ENCODE assay signal across 4 cellular contexts in genomic region chr6:32038878-32039277, GRCh38. TPM values are rescaled to one million over a fixed set of nuclear protein-coding genes. Genes with fewer than 3 reads are reported as not detected.
"Had no signal": no experiment of that assay in that cellular context is flagged by ENCODE, and none has a peak within 500 bp of the region (broad histone marks: within the 10 kb centered on the region; RNA-seq: fewer than 3 reads in every experiment).

No MANE protein-coding gene starts in this region.

RNA-seq across cellular contexts. Expression of gene CYP21A2, which starts 0.7 kb away (rescaled TPM):
- total RNA-seq: GM23248, H7, HT1080, IMR-90 had no signal
- polyA plus RNA-seq: GM23248 had no signal

RNA-seq across cellular contexts. Expression of gene C4A, which starts 57.0 kb away (rescaled TPM):
- total RNA-seq: HT1080 had no signal
